In genomic region chr5:172758077-172758835, GRCh38 we compare ENCODE assay signal across 10 cellular contexts. TPM values are rescaled to one million over a fixed set of nuclear protein-coding genes. Genes with fewer than 3 reads are reported as not detected.
A peak's percentile ranks its signal among the peaks of the same experiment; 100 is the strongest.
DNase-seq lines count a peak whose midpoint lies in the region; ATAC-seq and TF ChIP-seq lines count a peak whose summit lies in the region.
"Had no signal": no experiment of that assay in that cellular context is flagged by ENCODE, and none has a peak within 500 bp of the region (broad histone marks: within the 10 kb centered on the region; RNA-seq: fewer than 3 reads in every experiment).

No MANE protein-coding gene starts in this region.

- peak overlapping the region; percentile 45 for H3K9ac ChIP-seq in GM23248

- H3K4me3 Mint-ChIP-seq in activated B cell treated with CpG ODN at 0.5 μM for 24 hours, result no peak overlapping the region
- H3K4me3 Mint-ChIP-seq: activated naive CD8-positive, alpha-beta T cell had no signal

- H3K27me3 ChIP-seq in GM23248 (replicated peaks; ENCODE audit: insufficient read depth), result no peaks in the 10 kb centered on the region
- H3K27me3 ChIP-seq in left ventricle myocardium inferior (ENCODE audit: low read depth), result no peaks in the 10 kb centered on the region
- no peaks in the 10 kb centered on the region for H3K27me3 ChIP-seq in gastrocnemius medialis

- peaks cover 3% of the 10 kb centered on the region; the same call in 1 of the 2 replicates for H3K4me1 ChIP-seq in GM23248 (ENCODE audit: insufficient read depth)
- H3K4me1 ChIP-seq in left ventricle myocardium inferior, result peaks cover 16% of the 10 kb centered on the region
- peaks cover 0 to 3% of the 10 kb centered on the region in 2 donors for H3K4me1 ChIP-seq in gastrocnemius medialis

- ATAC-seq in activated B cell treated with CpG ODN at 0.5 μM for 24 hours (ENCODE audit: low read depth) (no peak), gastrocnemius medialis (peak; percentile 27 to 55), HG03175 (IDR thresholded peaks at IDR 0.05; ENCODE audit: unreplicated experiment) (no peak), HG03095 (IDR thresholded peaks at IDR 0.05; ENCODE audit: unreplicated experiment) (no peak), GM21423 (IDR thresholded peaks at IDR 0.05; ENCODE audit: unreplicated experiment) (no peak)

- POLR2A ChIA-PET in activated B cell treated with CpG ODN at 0.5 μM for 24 hours (lab: Charles Lee), result no interaction called here

- TF ChIP-seq POLR2A in gastrocnemius medialis (IDR thresholded peaks at IDR 0.05), result peak; percentile 15 to 26

- intact Hi-C loops in activated B cell treated with CpG ODN at 0.5 μM for 24 hours (cut with micrococcal nuclease), result no loop called here
- intact Hi-C loops in left ventricle myocardium inferior (cut with micrococcal nuclease), result no loop called here
- intact Hi-C loops in gastrocnemius medialis (cut with DNase I; ENCODE audit: low total_unique reads), result no loop called here

- in situ Hi-C loops in GM23248 (cut with MboI), result no loop called here
- in situ Hi-C loops in gastrocnemius medialis (cut with MboI; ENCODE audit: low sequenced_read_pairs in 4 of 4), result no loop called here

- DNase-seq in GM23248 (peak; percentile 95), activated B cell treated with CpG ODN at 0.5 μM for 24 hours (no peak), left ventricle myocardium inferior (no peak), gastrocnemius medialis (no peak), NCI-H524 (lab: John Stamatoyannopoulos, UW) (no peak)
- DNase-seq: RPMI8226 had no signal

- peak overlapping the region; percentile 21 for H3K27ac Mint-ChIP-seq in activated B cell treated with CpG ODN at 0.5 μM for 24 hours
- H3K27ac Mint-ChIP-seq: activated naive CD8-positive, alpha-beta T cell had no signal

- H3K9me3 ChIP-seq in GM23248 (ENCODE audit: low read depth) (no peaks in the 10 kb centered on the region), left ventricle myocardium inferior (replicated peaks) (peaks cover 25% of the 10 kb centered on the region), gastrocnemius medialis (no peaks in the 10 kb centered on the region)

- no peaks in the 10 kb centered on the region for H3K9me3 Mint-ChIP-seq in activated B cell treated with CpG ODN at 0.5 μM for 24 hours

- H3K4me3 ChIP-seq in GM23248, result 0 out of 2 replicates have a peak overlapping the region, but pooled peaks have one; percentile 11
- no peak overlapping the region for H3K4me3 ChIP-seq in left ventricle myocardium inferior
- H3K4me3 ChIP-seq in gastrocnemius medialis, result no peak overlapping the region

- no peaks in the 10 kb centered on the region for H3K9me2 ChIP-seq in GM23248 (ENCODE audit: insufficient read depth)

- WGBS in GM23248 (ENCODE audit: low coverage in 1 of 2, low lambda C conversion rate in 2 of 2, missing lambda C conversion rate in 2 of 2), 2 experiments, result 47 to 56% methylated on average over 19 of the region's 19 CpGs

- no peaks in the 10 kb centered on the region for H3K36me3 ChIP-seq in GM23248 (ENCODE audit: low read depth)
- no peaks in the 10 kb centered on the region for H3K36me3 ChIP-seq in left ventricle myocardium inferior
- H3K36me3 ChIP-seq in gastrocnemius medialis, result no peaks in the 10 kb centered on the region

- no peaks in the 10 kb centered on the region for H3K4me1 Mint-ChIP-seq in activated B cell treated with CpG ODN at 0.5 μM for 24 hours

- H3K27me3 Mint-ChIP-seq in activated B cell treated with CpG ODN at 0.5 μM for 24 hours, result no peaks in the 10 kb centered on the region
- H3K27me3 Mint-ChIP-seq: activated naive CD8-positive, alpha-beta T cell had no signal

- peak overlapping the region; percentile 71 for H3K27ac ChIP-seq in GM23248
- peak overlapping the region; percentile 62 for H3K27ac ChIP-seq in left ventricle myocardium inferior (replicated peaks)
- peak overlapping the region in 3 of 4 donors; percentile 21 to 55 (median 44) for H3K27ac ChIP-seq in gastrocnemius medialis

- H4K20me1 ChIP-seq in GM23248 (ENCODE audit: insufficient read depth), result no peaks in the 10 kb centered on the region

- TF ChIP-seq CTCF in activated B cell treated with CpG ODN at 0.5 μM for 24 hours (IDR thresholded peaks at IDR 0.05) (no peak), left ventricle myocardium inferior (IDR thresholded peaks at IDR 0.05; ENCODE audit: borderline replicate concordance) (no peak), gastrocnemius medialis (IDR thresholded peaks at IDR 0.05 in 4 of 5, conservative IDR thresholded peaks at IDR 0.05 in 1 of 5) (no peak)

- no peak overlapping the region for H3K4me2 ChIP-seq in GM23248 (ENCODE audit: unreplicated experiment)

- H2AFZ ChIP-seq in GM23248, result no peak overlapping the region

- CTCF ChIA-PET in activated B cell treated with CpG ODN at 0.5 μM for 24 hours (lab: Charles Lee), result no interaction called here

- peaks cover 7% of the 10 kb centered on the region; the same call in 1 of the 2 replicates for H3F3A ChIP-seq in GM23248 (ENCODE audit: insufficient read depth)

- H3K36me3 Mint-ChIP-seq in activated B cell treated with CpG ODN at 0.5 μM for 24 hours (ENCODE audit: low read depth), result no peaks in the 10 kb centered on the region
- H3K36me3 Mint-ChIP-seq: activated naive CD8-positive, alpha-beta T cell had no signal

- H3K79me2 ChIP-seq in GM23248 (ENCODE audit: insufficient read depth), result no peaks in the 10 kb centered on the region

RNA-seq across cellular contexts. Expression of gene DUSP1, which starts 12.7 kb away (rescaled TPM):
- 443 and 459 TPM in 2 replicates for total RNA-seq in GM23248 (2014; rRNA removed; shearing (Covaris generic))
- polyA plus RNA-seq in GM23248 (2016; fragmentation: Nextera tagmentation; extraction: Ambion mirVana), result 264 and 269 TPM in 2 replicates
- 15.0 and 21.2 TPM in 2 replicates for total RNA-seq in activated B cell treated with CpG ODN at 0.5 μM for 24 hours
- total RNA-seq in left ventricle myocardium inferior, result 85.0 TPM
- total RNA-seq in gastrocnemius medialis, result 1,000 to 10,000 TPM in 1 of 4 donors, 100 to 1,000 TPM in 3; 345 to 1,004 (median 793) TPM

Comparison
In these comparisons a context has a peak if more than half of its experiments do, and no peak if none do; other contexts are left out.
1. ATAC-seq: peak in gastrocnemius medialis (2 of 2); none in activated B cell treated with CpG ODN at 0.5 μM for 24 hours (single experiment), HG03175 (single experiment), HG03095 (single experiment) and GM21423 (single experiment).
2. Peak in every context shown above with its lines, with median percentiles within 50 percentile points of each other: H3K27ac ChIP-seq.